ENCODE assay signal across 8 cellular contexts in genomic region chr19:7919681-7920519, GRCh38. TPM values are rescaled to one million over a fixed set of nuclear protein-coding genes. Genes with fewer than 3 reads are reported as not detected.
A peak's percentile ranks its signal among the peaks of the same experiment; 100 is the strongest.
DNase-seq lines count a peak whose midpoint lies in the region; ATAC-seq and FAIRE-seq lines count a peak whose summit lies in the region.

Gene SNAPC2, plus strand, starts transcription at chr19:7920338. Its CDS starts 29 bp downstream, at chr19:7920367.

- H3K4me3 Mint-ChIP-seq in CD8-positive, alpha-beta memory T cell = peak within 1 kb of the TSS; percentile 84 to 95 (median 86)

- POLR2A ChIA-PET in CD8-positive, alpha-beta memory T cell (lab: Charles Lee) = interaction anchor here (0.6 to 3.0 kb wide), 10 partner anchors 8 to 575 kb away, joined by 3 to 42 read pairs (median 5); partner anchors contain the start of genes MAP2K7 and TIMM44

- peaks cover 26 to 63% (median 32%) of the 10 kb centered on the region in 3 donors for H3K4me1 Mint-ChIP-seq in CD8-positive, alpha-beta memory T cell

- no peaks in the 10 kb centered on the region for H3K9me3 Mint-ChIP-seq in CD8-positive, alpha-beta memory T cell

- peak within 1 kb of the TSS; percentile 81 for H3K4me3 ChIP-seq in CD8-positive, alpha-beta memory T cell (ENCODE audit: low read length)
- peak within 1 kb of the TSS; percentile 61 for H3K4me3 ChIP-seq in endocrine pancreas (ENCODE audit: control insufficient read depth, insufficient read depth, low read length)

- peaks cover 25 to 29% of the 10 kb centered on the region in 2 donors for H3K27me3 Mint-ChIP-seq in CD8-positive, alpha-beta memory T cell

- DNase-seq in CD8-positive, alpha-beta memory T cell = peak; percentile 93 to 98 (median 97)
- peak; percentile 90 for DNase-seq in HTR-8/SVneo (ENCODE audit: insufficient read length, low spot score)
- DNase-seq in NOMO-1 treated with DMSO at 0.1 percent for 48 hours (lab: John Stamatoyannopoulos, UW; ENCODE audit: unreplicated experiment) = peak; percentile 85
- DNase-seq in activated CD8-positive, alpha-beta memory T cell treated with anti-CD3 and anti-CD28 coated beads for 48 hours (ENCODE audit: low read depth in 2 of 3, low spot score in 2 of 3) = peak; percentile 89 to 93 (median 91)
- peak; percentile 98 for DNase-seq in mesenteric fat pad (ENCODE audit: low spot score)
- DNase-seq in stimulated activated CD8-positive, alpha-beta memory T cell treated with anti-CD3 and anti-CD28 coated beads, Interleukin-15, amount 100 ng/mL, for 1 hour (ENCODE audit: low read depth) = peak; percentile 92

- peaks cover 0 to 13% (median 0%) of the 10 kb centered on the region in 3 donors for H3K36me3 Mint-ChIP-seq in CD8-positive, alpha-beta memory T cell

- H3K9ac ChIP-seq in endocrine pancreas (ENCODE audit: control insufficient read depth, insufficient read depth, low read length) = peak within 1 kb of the TSS; percentile 60

- CTCF ChIA-PET in CD8-positive, alpha-beta memory T cell (lab: Charles Lee) = interaction anchor here (1.1 to 8.3 kb wide), 11 partner anchors 8 to 1148 kb away, joined by 3 to 41 read pairs (median 3); partner anchors contain the start of genes MAP2K7 and TIMM44

- peak within 1 kb of the TSS; percentile 85 to 97 (median 92) for H3K27ac Mint-ChIP-seq in CD8-positive, alpha-beta memory T cell

- peak within 1 kb of the TSS; percentile 68 for H3K27ac ChIP-seq in CD8-positive, alpha-beta memory T cell (ENCODE audit: low read depth, low read length)

- ATAC-seq in GM19467 (IDR thresholded peaks at IDR 0.05; ENCODE audit: unreplicated experiment) = peak; percentile 49

- peaks cover 18% of the 10 kb centered on the region for H3K27me3 ChIP-seq in CD8-positive, alpha-beta memory T cell (ENCODE audit: insufficient read depth, low read length, poor library complexity, severe bottlenecking)
- H3K27me3 ChIP-seq in endocrine pancreas (ENCODE audit: control insufficient read depth, insufficient read depth, low read length) = no peaks in the 10 kb centered on the region

- peaks cover 39% of the 10 kb centered on the region for H3K4me1 ChIP-seq in CD8-positive, alpha-beta memory T cell (ENCODE audit: insufficient read depth, low read length)
- no peaks in the 10 kb centered on the region for H3K4me1 ChIP-seq in endocrine pancreas (ENCODE audit: control insufficient read depth, insufficient read depth, low read length)

- H3K9me3 ChIP-seq in CD8-positive, alpha-beta memory T cell (ENCODE audit: low read length) = no peaks in the 10 kb centered on the region
- no peaks in the 10 kb centered on the region for H3K9me3 ChIP-seq in endocrine pancreas (ENCODE audit: control insufficient read depth, low read length)

- no peak for FAIRE-seq in HTR-8/SVneo (lab: Jason Lieb, UNC)

- no peaks in the 10 kb centered on the region for H3K36me3 ChIP-seq in CD8-positive, alpha-beta memory T cell (ENCODE audit: insufficient read depth, low read length)
- no peaks in the 10 kb centered on the region for H3K36me3 ChIP-seq in endocrine pancreas (ENCODE audit: control insufficient read depth, insufficient read depth, low read length)

RNA-seq across cellular contexts. Expression of gene SNAPC2, which starts in this region (rescaled TPM):
- total RNA-seq in CD8-positive, alpha-beta memory T cell = 10 to 100 TPM; 17.4 to 18.2 TPM
- 21.9 TPM for polyA plus RNA-seq in CD8-positive, alpha-beta memory T cell
- 17.8 TPM for total RNA-seq in mesenteric fat pad

Comparison
In these comparisons a context has a peak if more than half of its experiments do, and no peak if none do; other contexts are left out.
1. Peak in every context shown above with its lines: DNase-seq, ATAC-seq, H3K4me3 ChIP-seq and H3K27ac ChIP-seq.